ENCODE assay signal across 11 cellular contexts in genomic region chr15:52464478-52464877, GRCh38.
DNase-seq lines count a peak whose midpoint lies in the region; ATAC-seq and TF ChIP-seq lines count a peak whose summit lies in the region.
"Had no signal": no experiment of that assay in that cellular context is flagged by ENCODE, and none has a peak within 500 bp of the region (broad histone marks: within the 10 kb centered on the region; RNA-seq: fewer than 3 reads in every experiment).

No MANE protein-coding gene starts in this region.

- H3K27me3 Mint-ChIP-seq in activated naive CD4-positive, alpha-beta T cell treated with anti-CD3 and anti-CD28 coated beads for 36 hours (ENCODE audit: low read depth): no peaks in the 10 kb centered on the region
- H3K27me3 Mint-ChIP-seq in T-cell: no peaks in the 10 kb centered on the region

- CTCF ChIA-PET in activated naive CD4-positive, alpha-beta T cell treated with anti-CD3 and anti-CD28 coated beads for 36 hours (lab: Charles Lee): interaction anchor here (0.6 to 2.3 kb wide), 2 partner anchors 16 to 95 kb away, joined by 3 to 11 read pairs; no protein-coding TSS in a partner anchor
- CTCF ChIA-PET in T-cell (lab: Charles Lee): interaction anchor here in 1 of 2 donors (0.8 to 1.3 kb wide), 3 partner anchors 17 to 134 kb away, joined by 3 to 6 read pairs (median 3); no protein-coding TSS in a partner anchor

- peaks cover 31% of the 10 kb centered on the region for H3K4me1 Mint-ChIP-seq in activated naive CD4-positive, alpha-beta T cell treated with anti-CD3 and anti-CD28 coated beads for 36 hours (ENCODE audit: low read depth)
- H3K4me1 Mint-ChIP-seq in T-cell: peaks cover 36 to 49% (median 37%) of the 10 kb centered on the region in 3 donors
- H3K4me1 Mint-ChIP-seq: nephron had no signal

- peaks cover 9% of the 10 kb centered on the region for H3K36me3 Mint-ChIP-seq in activated naive CD4-positive, alpha-beta T cell treated with anti-CD3 and anti-CD28 coated beads for 36 hours (ENCODE audit: low read depth)
- peaks cover 10% of the 10 kb centered on the region for H3K36me3 Mint-ChIP-seq in T-cell

- peak; percentile 56 for ATAC-seq in HG02798 (IDR thresholded peaks at IDR 0.05; ENCODE audit: poor library complexity, unreplicated experiment)
- peak; percentile 76 to 90 (median 80) for ATAC-seq in T-cell (replicated peaks in 1 of 4)
- peak; percentile 75 for ATAC-seq in stimulated activated naive CD8-positive, alpha-beta T cell treated with anti-CD3 and anti-CD28 coated beads, Interleukin-15, Interleukin-2, amounts not matched to agents 100 U/mL and 50 U/mL, for 24 hours

- H3K4me1 ChIP-seq in tibial artery: no peaks in the 10 kb centered on the region

- peaks cover 0 to 10% (median 10%) of the 10 kb centered on the region in 3 donors for H3K9me3 ChIP-seq in tibial artery

- H3K4me3 Mint-ChIP-seq in activated naive CD4-positive, alpha-beta T cell treated with anti-CD3 and anti-CD28 coated beads for 36 hours: no peak overlapping the region
- peak overlapping the region; percentile 5 to 71 (median 62) for H3K4me3 Mint-ChIP-seq in T-cell
- H3K4me3 Mint-ChIP-seq: nephron had no signal

- no peaks in the 10 kb centered on the region for H3K36me3 ChIP-seq in tibial artery
- H3K36me3 ChIP-seq: upper lobe of left lung had no signal

- H3K4me3 ChIP-seq in tibial artery: no peak overlapping the region
- H3K4me3 ChIP-seq: upper lobe of left lung had no signal

- H3K27ac Mint-ChIP-seq in activated naive CD4-positive, alpha-beta T cell treated with anti-CD3 and anti-CD28 coated beads for 36 hours: peak overlapping the region; percentile 43
- H3K27ac Mint-ChIP-seq in T-cell: peak overlapping the region; percentile 95 to 96
- H3K27ac Mint-ChIP-seq: nephron had no signal

- POLR2A ChIA-PET in T-cell (lab: Charles Lee): interaction anchor here (0.6 kb wide), 2 partner anchors 53 to 93 kb away, joined by 3 read pairs; no protein-coding TSS in a partner anchor

- intact Hi-C loops in activated naive CD4-positive, alpha-beta T cell treated with anti-CD3 and anti-CD28 coated beads for 36 hours (cut with micrococcal nuclease): loop anchor here (1.0 to 5.0 kb wide), 3 partner anchors 64 to 268 kb away; partner anchors contain the start of gene MYO5A
- intact Hi-C loops in tibial artery (cut with DNase I; ENCODE audit: low total_unique reads): no loop called here

- peaks cover 7% of the 10 kb centered on the region for H3K9me3 Mint-ChIP-seq in activated naive CD4-positive, alpha-beta T cell treated with anti-CD3 and anti-CD28 coated beads for 36 hours
- peaks cover 6 to 11% (median 6%) of the 10 kb centered on the region in 3 donors for H3K9me3 Mint-ChIP-seq in T-cell

- peak; percentile 20 for DNase-seq in activated naive CD4-positive, alpha-beta T cell treated with anti-CD3 and anti-CD28 coated beads for 36 hours
- no peak for DNase-seq in activated naive CD4-positive, alpha-beta T cell (lab: John Stamatoyannopoulos, UW)
- peak in 1 of 34 experiments; percentile 4 for DNase-seq in T-cell
- DNase-seq in stimulated activated naive CD8-positive, alpha-beta T cell treated with anti-CD3 and anti-CD28 coated beads, Interleukin-15, Interleukin-2, amounts not matched to agents 100 U/mL and 50 U/mL, for 24 hours: no peak
- DNase-seq in tibial artery: no peak
- DNase-seq in activated CD8-positive, alpha-beta memory T cell treated with anti-CD3 and anti-CD28 coated beads, Interleukin-2, amount 50 U/mL, for 48 hours: no peak
- DNase-seq in NK-92 treated with Interleukin-12 subunit alpha and Interleukin-12 subunit beta, amount 100 ng/mL, for 24 hours (lab: John Stamatoyannopoulos, UW): no peak
- DNase-seq: NCI-H774, upper lobe of left lung had no signal

- H3K27ac ChIP-seq in tibial artery: no peak overlapping the region

- H3K27me3 ChIP-seq in tibial artery: no peaks in the 10 kb centered on the region
- H3K27me3 ChIP-seq: upper lobe of left lung had no signal

- no peak for TF ChIP-seq CTCF in tibial artery (IDR thresholded peaks at IDR 0.05)
